18 cellular contexts compared by ENCODE assay signal in genomic region chr9:116483622-116484482, GRCh38.
"Had no signal": no experiment of that assay in that cellular context is flagged by ENCODE, and none has a peak within 500 bp of the region (broad histone marks: within the 10 kb centered on the region; RNA-seq: fewer than 3 reads in every experiment).

No MANE protein-coding gene starts in this region.

- H3K4me1 Mint-ChIP-seq: activated CD4-positive, alpha-beta memory T cell treated with anti-CD3 and anti-CD28 coated beads, Interleukin-2, amount 10 ng/mL, durations not matched to agents 7 days and 5 days; activated CD8-positive, alpha-beta memory T cell treated with anti-CD3 and anti-CD28 coated beads, Interleukin-2, amount 10 ng/mL, durations not matched to agents 7 days and 5 days; activated T-helper 17 cell treated with anti-CD3 and anti-CD28 coated beads, Interleukin-2, amount 50 U/mL, for 72 hours; central memory CD8-positive, alpha-beta T cell; T-cell had no signal

- H3K36me3 ChIP-seq: tibial nerve had no signal

- H3K9me3 Mint-ChIP-seq: activated CD4-positive, alpha-beta memory T cell treated with anti-CD3 and anti-CD28 coated beads, Interleukin-2, amount 10 ng/mL, durations not matched to agents 7 days and 5 days; activated T-helper 17 cell treated with anti-CD3 and anti-CD28 coated beads, Interleukin-2, amount 50 U/mL, for 72 hours; central memory CD8-positive, alpha-beta T cell; dendritic cell treated with granulocyte-macrophage colony-stimulating factor and Interleukin-4, amounts not matched to agents 40 ng/mL and 50 ng/mL, for 4 days; naive thymus-derived CD8-positive, alpha-beta T cell; T-cell had no signal

- H3K4me3 ChIP-seq: body of pancreas, tibial nerve had no signal

- H3K27ac ChIP-seq: body of pancreas had no signal

- H3K4me1 ChIP-seq: body of pancreas had no signal

- ATAC-seq: activated CD8-positive, alpha-beta memory T cell treated with anti-CD3 and anti-CD28 coated beads, Interleukin-2, amount 10 ng/mL, durations not matched to agents 7 days and 5 days; activated T-helper 17 cell treated with anti-CD3 and anti-CD28 coated beads, Interleukin-2, amount 50 U/mL, for 72 hours; body of pancreas; naive thymus-derived CD8-positive, alpha-beta T cell; T-cell had no signal

- H3K27me3 ChIP-seq: body of pancreas, tibial nerve had no signal

- H3K27ac Mint-ChIP-seq: activated CD4-positive, alpha-beta memory T cell treated with anti-CD3 and anti-CD28 coated beads, Interleukin-2, amount 10 ng/mL, durations not matched to agents 7 days and 5 days; activated CD8-positive, alpha-beta memory T cell treated with anti-CD3 and anti-CD28 coated beads, Interleukin-2, amount 10 ng/mL, durations not matched to agents 7 days and 5 days; activated T-helper 17 cell treated with anti-CD3 and anti-CD28 coated beads, Interleukin-2, amount 50 U/mL, for 72 hours; dendritic cell treated with granulocyte-macrophage colony-stimulating factor and Interleukin-4, amounts not matched to agents 40 ng/mL and 50 ng/mL, for 4 days; naive thymus-derived CD8-positive, alpha-beta T cell; T-cell had no signal

- DNase-seq: activated CD4-positive, alpha-beta memory T cell treated with anti-CD3 and anti-CD28 coated beads, Interleukin-2, amount 10 ng/mL, durations not matched to agents 7 days and 5 days; activated CD4-positive, alpha-beta T cell treated with anti-CD3 and anti-CD28 coated beads for 48 hours; activated CD4-positive, CD25-positive, alpha-beta regulatory T cell; activated CD8-positive, alpha-beta memory T cell treated with anti-CD3 and anti-CD28 coated beads, Interleukin-2, amount 10 ng/mL, durations not matched to agents 7 days and 5 days; activated naive CD4-positive, alpha-beta T cell; body of pancreas; effector CD8-positive, alpha-beta T cell; foreskin fibroblast; mesendoderm; naive thymus-derived CD8-positive, alpha-beta T cell; stimulated activated CD4-positive, alpha-beta T cell treated with anti-CD3 and anti-CD28 coated beads, Interleukin-2, amount 100 ng/mL, for 24 hours; stimulated activated naive CD4-positive, alpha-beta T cell treated with Interleukin-2 at 50 U/mL for 16 hours; T-cell; T-helper 9 cell had no signal

- H3K27me3 Mint-ChIP-seq: activated CD4-positive, alpha-beta memory T cell treated with anti-CD3 and anti-CD28 coated beads, Interleukin-2, amount 10 ng/mL, durations not matched to agents 7 days and 5 days; activated CD8-positive, alpha-beta memory T cell treated with anti-CD3 and anti-CD28 coated beads, Interleukin-2, amount 10 ng/mL, durations not matched to agents 7 days and 5 days; activated T-helper 17 cell treated with anti-CD3 and anti-CD28 coated beads, Interleukin-2, amount 50 U/mL, for 72 hours; central memory CD8-positive, alpha-beta T cell; dendritic cell treated with granulocyte-macrophage colony-stimulating factor and Interleukin-4, amounts not matched to agents 40 ng/mL and 50 ng/mL, for 4 days; naive thymus-derived CD8-positive, alpha-beta T cell; T-cell had no signal

- H3K9me3 ChIP-seq: body of pancreas, tibial nerve had no signal

- H3K4me3 Mint-ChIP-seq: activated CD4-positive, alpha-beta memory T cell treated with anti-CD3 and anti-CD28 coated beads, Interleukin-2, amount 10 ng/mL, durations not matched to agents 7 days and 5 days; activated CD8-positive, alpha-beta memory T cell treated with anti-CD3 and anti-CD28 coated beads, Interleukin-2, amount 10 ng/mL, durations not matched to agents 7 days and 5 days; activated T-helper 17 cell treated with anti-CD3 and anti-CD28 coated beads, Interleukin-2, amount 50 U/mL, for 72 hours; central memory CD8-positive, alpha-beta T cell; dendritic cell treated with granulocyte-macrophage colony-stimulating factor and Interleukin-4, amounts not matched to agents 40 ng/mL and 50 ng/mL, for 4 days; naive thymus-derived CD8-positive, alpha-beta T cell; T-cell had no signal

- H3K36me3 Mint-ChIP-seq: activated CD8-positive, alpha-beta memory T cell treated with anti-CD3 and anti-CD28 coated beads, Interleukin-2, amount 10 ng/mL, durations not matched to agents 7 days and 5 days had no signal
